1 cellular context compared by ENCODE assay signal in genomic region chr2:20538308-20539132, GRCh38.
TF ChIP-seq lines count a peak whose summit lies in the region.

No MANE protein-coding gene starts in this region.

TF ChIP-seq in HepG2, 621 proteins besides CTCF, POLR2A, EP300 and RAD21 (continued from another document and continues in another):
- no peak for TF ChIP-seq ZBTB40 (IDR thresholded peaks at IDR 0.05)
- TF ChIP-seq ZBTB40 (CRISPR knock-in tag; IDR thresholded peaks at IDR 0.05), result peak; percentile 44; the same call in 1 of the 2 replicates
- peak; percentile 89 for TF ChIP-seq HOXA3 (CRISPR knock-in tag; IDR thresholded peaks at IDR 0.05)
- peak; percentile 41 to 67; a peak in 3 of 4 replicates for TF ChIP-seq NR2F1 (CRISPR knock-in tag; IDR thresholded peaks at IDR 0.05)
- TF ChIP-seq PBX2 (CRISPR knock-in tag; IDR thresholded peaks at IDR 0.05), result peak; percentile 34; the same call in 1 of the 2 replicates
- no peak for TF ChIP-seq GPN1 (CRISPR knock-in tag; IDR thresholded peaks at IDR 0.05; ENCODE audit: borderline replicate concordance)
- peak; percentile 74; the same call in 1 of the 2 replicates for TF ChIP-seq FOXA3 (CRISPR knock-in tag; IDR thresholded peaks at IDR 0.05)
- TF ChIP-seq ZNF619 (CRISPR knock-in tag; IDR thresholded peaks at IDR 0.05), result no peak
- TF ChIP-seq ZNF274 (CRISPR knock-in tag; IDR thresholded peaks at IDR 0.05), result peak; percentile 92
- peak; percentile 87; the same call in 1 of the 2 replicates for TF ChIP-seq ZBTB46 (CRISPR knock-in tag; IDR thresholded peaks at IDR 0.05; ENCODE audit: borderline replicate concordance)
- TF ChIP-seq ARID4A (CRISPR knock-in tag; IDR thresholded peaks at IDR 0.05; ENCODE audit: borderline replicate concordance), result no peak; the same call in 1 of the 2 replicates
- TF ChIP-seq ATF1 (CRISPR knock-in tag; IDR thresholded peaks at IDR 0.05), result no peak; the same call in 1 of the 2 replicates
- TF ChIP-seq MTERF4 (CRISPR knock-in tag; IDR thresholded peaks at IDR 0.05), result peak; percentile 65; the same call in 1 of the 2 replicates
- no peak; the same call in 1 of the 2 replicates for TF ChIP-seq ATF7-NPFF (CRISPR knock-in tag; IDR thresholded peaks at IDR 0.05; ENCODE audit: low read depth)
- peak; percentile 71; the same call in 1 of the 2 replicates for TF ChIP-seq IKZF5 (CRISPR knock-in tag; IDR thresholded peaks at IDR 0.05)
- TF ChIP-seq SRF (IDR thresholded peaks at IDR 0.05; ENCODE audit: low read depth, low read length), result no peak
- no peak for TF ChIP-seq ZNF17 (CRISPR knock-in tag; IDR thresholded peaks at IDR 0.05)
- TF ChIP-seq ISX (CRISPR knock-in tag; conservative IDR thresholded peaks at IDR 0.05), result no peak; the same call in 1 of the 2 replicates
- TF ChIP-seq ZNF792 (CRISPR knock-in tag; IDR thresholded peaks at IDR 0.05), result peak; percentile 59; the same call in 1 of the 2 replicates
- no peak; the same call in 1 of the 2 replicates for TF ChIP-seq ZC3H4 (CRISPR knock-in tag; IDR thresholded peaks at IDR 0.05; ENCODE audit: borderline replicate concordance)
- no peak for TF ChIP-seq ARNT (IDR thresholded peaks at IDR 0.05)
- peak; percentile 75 for TF ChIP-seq ZNF331 (CRISPR knock-in tag; IDR thresholded peaks at IDR 0.05)
- peak; percentile 72 for TF ChIP-seq TAF1 (CRISPR knock-in tag; IDR thresholded peaks at IDR 0.05)
- TF ChIP-seq HNF4G (IDR thresholded peaks at IDR 0.05; ENCODE audit: borderline replicate concordance, low read depth, low read length), result peak; percentile 93
- TF ChIP-seq HNF4G (CRISPR knock-in tag; IDR thresholded peaks at IDR 0.05; ENCODE audit: borderline replicate concordance, low read depth), result peak; percentile 79
- TF ChIP-seq ZBTB37 (CRISPR knock-in tag; IDR thresholded peaks at IDR 0.05), result no peak
- TF ChIP-seq RBFOX2 (IDR thresholded peaks at IDR 0.05; ENCODE audit: low read depth, low read length), result peak; percentile 79
- TF ChIP-seq ZBTB39 (CRISPR knock-in tag; IDR thresholded peaks at IDR 0.05), result no peak
- TF ChIP-seq CREBL2 (CRISPR knock-in tag; IDR thresholded peaks at IDR 0.05; ENCODE audit: borderline replicate concordance), result no peak
- TF ChIP-seq ZNF543 (CRISPR knock-in tag; IDR thresholded peaks at IDR 0.05), result peak; percentile 90
- TF ChIP-seq ZNF569 (CRISPR knock-in tag; IDR thresholded peaks at IDR 0.05; ENCODE audit: borderline replicate concordance), result no peak
- TF ChIP-seq ZC3H13 (CRISPR knock-in tag; IDR thresholded peaks at IDR 0.05), result peak; percentile 19; the same call in 1 of the 2 replicates
